In the genomic region with DNA sequence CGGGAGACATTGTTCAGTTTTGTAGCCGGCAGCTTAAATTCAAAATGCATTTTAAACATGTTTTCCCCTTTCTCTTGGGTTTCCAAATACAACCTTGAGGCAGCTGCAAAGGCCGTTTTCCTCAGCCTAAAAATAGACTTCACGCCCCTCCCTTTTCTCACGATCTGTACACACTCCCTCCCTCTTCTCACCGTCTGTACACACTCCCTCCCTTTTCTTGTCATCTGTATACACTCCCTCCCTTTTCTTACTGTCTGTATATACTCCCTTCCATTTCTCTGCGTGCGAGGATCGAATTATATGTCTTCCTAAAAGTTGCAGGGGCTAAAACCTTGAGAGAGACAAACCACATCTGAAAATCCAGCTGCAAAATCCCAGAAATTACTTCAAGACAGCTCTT, we compare ENCODE assay signal across 12 cellular contexts. TPM values are rescaled to one million over a fixed set of nuclear protein-coding genes. Genes with fewer than 3 reads are reported as not detected.
DNase-seq lines count a peak whose midpoint lies in the region; ATAC-seq and TF ChIP-seq lines count a peak whose summit lies in the region.
"Had no signal": no experiment of that assay in that cellular context is flagged by ENCODE, and none has a peak within 500 bp of the region (broad histone marks: within the 10 kb centered on the region; RNA-seq: fewer than 3 reads in every experiment).

No MANE protein-coding gene starts in this region.

- TF ChIP-seq POLR2A in right lobe of liver (IDR thresholded peaks at IDR 0.05) (no peak), lower leg skin (IDR thresholded peaks at IDR 0.05) (no peak)

- no peak overlapping the region for H3K9ac ChIP-seq in DND-41 (ENCODE audit: low read depth, low read length)

- peaks cover 2% of the 10 kb centered on the region for H3K9me3 ChIP-seq in DND-41 (ENCODE audit: insufficient read depth, low read length, severe bottlenecking)
- H3K9me3 ChIP-seq in right lobe of liver: no peaks in the 10 kb centered on the region

- intact Hi-C loops in right lobe of liver (cut with DNase I): no loop called here
- intact Hi-C loops in lower leg skin (cut with DNase I; ENCODE audit: low total_unique reads): no loop called here

- H3K4me3 ChIP-seq in DND-41 (ENCODE audit: low read depth in 1 of 2, low read length in 2 of 2): no peak overlapping the region
- no peak overlapping the region for H3K4me3 ChIP-seq in right lobe of liver
- H3K4me3 ChIP-seq in lower leg skin (ENCODE audit: low read depth, poor library complexity, severe bottlenecking): no peak overlapping the region

- H3K4me3 Mint-ChIP-seq in effector memory CD8-positive, alpha-beta T cell: peak overlapping the region; percentile 51 to 53
- H3K4me3 Mint-ChIP-seq in naive B cell: peak overlapping the region in 6 of 8 donors; percentile 48 to 86 (median 71)
- H3K4me3 Mint-ChIP-seq: H9, WTC11 had no signal

- H3K27ac ChIP-seq in DND-41 (ENCODE audit: low read length) (no peak overlapping the region), right lobe of liver (no peak overlapping the region), foreskin keratinocyte (no peak overlapping the region)
- H3K27ac ChIP-seq: RWPE1 had no signal

- peak overlapping the region; percentile 52 to 72 for H3K27ac Mint-ChIP-seq in effector memory CD8-positive, alpha-beta T cell
- peak overlapping the region in 4 of 6 donors; percentile 73 to 97 (median 85) for H3K27ac Mint-ChIP-seq in naive B cell

- no peak overlapping the region for H3K4me2 ChIP-seq in DND-41 (ENCODE audit: insufficient read depth, low read length)

- no peak overlapping the region for H2AFZ ChIP-seq in DND-41 (ENCODE audit: low read depth, low read length)

- DNase-seq in DND-41 (peak; percentile 41), NCI-H1417 treated with DMSO at 0.1 percent for 48 hours (lab: John Stamatoyannopoulos, UW) (peak; percentile 40), naive B cell (no peak), right lobe of liver (no peak), lower leg skin (ENCODE audit: low spot score in 2 of 2) (no peak), foreskin keratinocyte (no peak)
- no peak for DNase-seq in effector memory CD8-positive, alpha-beta T cell
- DNase-seq: amniotic stem cell, H9 had no signal

- H3K36me3 Mint-ChIP-seq in effector memory CD8-positive, alpha-beta T cell (ENCODE audit: insufficient read depth): peaks cover 7% of the 10 kb centered on the region
- no peaks in the 10 kb centered on the region for H3K36me3 Mint-ChIP-seq in naive B cell
- H3K36me3 Mint-ChIP-seq: WTC11 had no signal

- no peaks in the 10 kb centered on the region for H3K79me2 ChIP-seq in DND-41 (ENCODE audit: insufficient read depth, low read length)

- peaks cover 43 to 45% of the 10 kb centered on the region in 2 donors for H3K4me1 Mint-ChIP-seq in effector memory CD8-positive, alpha-beta T cell (ENCODE audit: low read depth in 2 of 2)
- peaks cover 9 to 48% (median 21%) of the 10 kb centered on the region in 3 donors for H3K4me1 Mint-ChIP-seq in naive B cell

- no peaks in the 10 kb centered on the region for H3K9me3 Mint-ChIP-seq in effector memory CD8-positive, alpha-beta T cell
- H3K9me3 Mint-ChIP-seq in naive B cell: peaks cover 0 to 4% (median 0%) of the 10 kb centered on the region in 7 donors
- H3K9me3 Mint-ChIP-seq: H9, WTC11 had no signal

- TF ChIP-seq CTCF in DND-41 (IDR thresholded peaks at IDR 0.05; ENCODE audit: borderline replicate concordance, extremely low read depth, low read length, poor library complexity, severe bottlenecking) (no peak), right lobe of liver (IDR thresholded peaks at IDR 0.05) (no peak), lower leg skin (IDR thresholded peaks at IDR 0.05) (no peak), foreskin keratinocyte (conservative IDR thresholded peaks at IDR 0.05) (no peak)

- H3K4me1 ChIP-seq in DND-41 (ENCODE audit: insufficient read depth, low read length) (peaks cover 5% of the 10 kb centered on the region), right lobe of liver (no peaks in the 10 kb centered on the region), foreskin keratinocyte (no peaks in the 10 kb centered on the region)

- peaks cover 9% of the 10 kb centered on the region for H3K27me3 ChIP-seq in DND-41 (ENCODE audit: insufficient read depth, low read length, poor library complexity)
- H3K27me3 ChIP-seq in right lobe of liver: no peaks in the 10 kb centered on the region
- peaks cover 59% of the 10 kb centered on the region for H3K27me3 ChIP-seq in foreskin keratinocyte

- H3K36me3 ChIP-seq in DND-41 (ENCODE audit: insufficient read depth, low read length) (no peaks in the 10 kb centered on the region), right lobe of liver (no peaks in the 10 kb centered on the region)

- peak; percentile 68 for ATAC-seq in DND-41 (ENCODE audit: insufficient read depth, low read depth)
- peak; percentile 63 for ATAC-seq in effector memory CD8-positive, alpha-beta T cell (replicated peaks)
- ATAC-seq in naive B cell (ENCODE audit: low read depth in 2 of 2): peak in 1 of 2 donors; percentile 27
- ATAC-seq in GM21528 (IDR thresholded peaks at IDR 0.05; ENCODE audit: low FRiP score, unreplicated experiment): no peak
- no peak for ATAC-seq in right lobe of liver
- no peak for ATAC-seq in foreskin keratinocyte
- ATAC-seq: WTC11 had no signal

- H4K20me1 ChIP-seq in DND-41 (ENCODE audit: insufficient read depth, low read length): no peaks in the 10 kb centered on the region

- WGBS in right lobe of liver (ENCODE audit: insufficient coverage, low coverage, low lambda C conversion rate, missing lambda C conversion rate): 21% methylated on average over 8 of the region's 9 CpGs
- WGBS in lower leg skin, 2 donors: 20 to 29% methylated on average over 9 of the region's 9 CpGs

- peaks cover 5 to 28% of the 10 kb centered on the region in 2 donors for H3K27me3 Mint-ChIP-seq in effector memory CD8-positive, alpha-beta T cell
- H3K27me3 Mint-ChIP-seq in naive B cell: peaks cover 5 to 49% (median 25%) of the 10 kb centered on the region in 3 donors

RNA-seq across cellular contexts. Expression of gene MUC4, which starts 8.9 kb away (rescaled TPM):
- polyA plus RNA-seq in naive B cell (ENCODE audit: low read depth in 6 of 6) (under 1 TPM in 5 of 6 donors, not detected in 1; 0.03 to 0.19 (median 0.07) TPM), foreskin keratinocyte (not detected in 2 replicates)
- total RNA-seq in right lobe of liver (under 1 TPM in 2 of 6 experiments, not detected in 4; 0.07 to 0.20 TPM), lower leg skin (not detected), foreskin keratinocyte (not detected in 2 replicates)

Comparison
In these comparisons a context has a peak if more than half of its experiments do, and no peak if none do; other contexts are left out.
1. ATAC-seq: peak in DND-41 (single experiment) and effector memory CD8-positive, alpha-beta T cell (single experiment); none in GM21528 (single experiment), right lobe of liver (0 of 4) and foreskin keratinocyte (single experiment).
2. DNase-seq: peak in DND-41 (single experiment) and NCI-H1417 treated with DMSO at 0.1 percent for 48 hours (single experiment); none in effector memory CD8-positive, alpha-beta T cell (0 of 3), naive B cell (single experiment), right lobe of liver (0 of 3), lower leg skin (0 of 2) and foreskin keratinocyte (0 of 2).